8 cellular contexts compared by ENCODE assay signal in genomic region chr12:54214553-54215374, GRCh38. TPM values are rescaled to one million over a fixed set of nuclear protein-coding genes. Genes with fewer than 3 reads are reported as not detected.
DNase-seq lines count a peak whose midpoint lies in the region; ATAC-seq and TF ChIP-seq lines count a peak whose summit lies in the region.

No MANE protein-coding gene starts in this region.

- H3K27ac ChIP-seq in SJSA1 (no peak overlapping the region), gastroesophageal sphincter (no peak overlapping the region), ovary (no peak overlapping the region), thyroid gland (no peak overlapping the region)

- 19 to 37% methylated on average over 9 to 10 of the region's 31 CpGs for WGBS in gastroesophageal sphincter (ENCODE audit: low coverage in 1 of 2), 2 donors
- 14 to 22% (median 22%) methylated on average over 27 to 31 of the region's 31 CpGs for WGBS in ovary, 3 donors
- 25 to 35% methylated on average over 13 to 19 of the region's 31 CpGs for WGBS in thyroid gland, 2 donors

- intact Hi-C loops in ovary (cut with DNase I) (loop anchor here in 2 of 4 donors (5.0 to 10.0 kb wide), 3 partner anchors 148 to 510 kb away; partner anchors contain the start of genes GPR84 (in 2 of the 2) and HOXC10 (in 1 of the 2)), thyroid gland (cut with DNase I) (loop anchor here (5.0 kb wide), 1 partner anchor 148 kb away; the partner anchor contains the start of gene GPR84)

- H3K4me1 ChIP-seq in SJSA1 (replicated peaks) (peaks cover 16% of the 10 kb centered on the region), gastroesophageal sphincter (peaks cover 0 to 40% (median 19%) of the 10 kb centered on the region in 3 donors), ovary (ENCODE audit: insufficient read depth) (peaks cover 4% of the 10 kb centered on the region), thyroid gland (peaks cover 12 to 26% of the 10 kb centered on the region in 2 donors)

- peak; percentile 99 for TF ChIP-seq CTCF in GM12864 (IDR thresholded peaks at IDR 0.05; ENCODE audit: low read depth, low read length, missing control alignments)
- TF ChIP-seq CTCF in gastroesophageal sphincter (IDR thresholded peaks at IDR 0.05), result peak; percentile 76 to 96 (median 89)
- peak; percentile 76 to 89 (median 86) for TF ChIP-seq CTCF in ovary (IDR thresholded peaks at IDR 0.05)
- TF ChIP-seq CTCF in thyroid gland (IDR thresholded peaks at IDR 0.05), result peak; percentile 67 to 94 (median 80)

- peak overlapping the region; percentile 44 for H3K4me3 ChIP-seq in GM12864 (ENCODE audit: low read depth, low read length)
- no peak overlapping the region for H3K4me3 ChIP-seq in SJSA1
- peak overlapping the region in 1 of 2 donors; percentile 23 for H3K4me3 ChIP-seq in gastroesophageal sphincter
- no peak overlapping the region for H3K4me3 ChIP-seq in ovary
- H3K4me3 ChIP-seq in thyroid gland (replicated peaks in 1 of 3), result no peak overlapping the region

- H3K27me3 ChIP-seq in SJSA1 (replicated peaks), result no peaks in the 10 kb centered on the region
- H3K27me3 ChIP-seq in gastroesophageal sphincter, result peaks cover 92% of the 10 kb centered on the region
- no peaks in the 10 kb centered on the region for H3K27me3 ChIP-seq in ovary
- peaks cover 15% of the 10 kb centered on the region for H3K27me3 ChIP-seq in thyroid gland

- H3K9me3 ChIP-seq in SJSA1 (replicated peaks) (no peaks in the 10 kb centered on the region), gastroesophageal sphincter (no peaks in the 10 kb centered on the region), ovary (no peaks in the 10 kb centered on the region), thyroid gland (no peaks in the 10 kb centered on the region)

- no peaks in the 10 kb centered on the region for H3K36me3 ChIP-seq in SJSA1
- H3K36me3 ChIP-seq in gastroesophageal sphincter, result no peaks in the 10 kb centered on the region
- H3K36me3 ChIP-seq in ovary, result no peaks in the 10 kb centered on the region
- no peaks in the 10 kb centered on the region for H3K36me3 ChIP-seq in thyroid gland

- DNase-seq in GM12864 (ENCODE audit: low read depth) (peak; percentile 65), NCI-H1048 (lab: John Stamatoyannopoulos, UW) (peak; percentile 91), SJSA1 (ENCODE audit: low read depth in 1 of 2, low spot score in 2 of 2) (peak; percentile 77 to 93), activated gamma-delta T cell treated with Interleukin-2 at 50 U/mL for 16 hours (peak; percentile 91), ovary (peak; percentile 83 to 90 (median 86)), thyroid gland (peak; percentile 76 to 86)

- ATAC-seq in HG02623 (IDR thresholded peaks at IDR 0.05; ENCODE audit: unreplicated experiment) (peak; percentile 77), gastroesophageal sphincter (peak; percentile 87)

- TF ChIP-seq EP300 in gastroesophageal sphincter (IDR thresholded peaks at IDR 0.05) (no peak), ovary (IDR thresholded peaks at IDR 0.05) (no peak)

- TF ChIP-seq POLR2A in gastroesophageal sphincter (IDR thresholded peaks at IDR 0.05) (no peak), ovary (IDR thresholded peaks at IDR 0.05) (no peak), thyroid gland (IDR thresholded peaks at IDR 0.05) (no peak)

RNA-seq across cellular contexts. Expression of gene SMUG1, which starts 26.0 kb away (rescaled TPM):
- total RNA-seq in SJSA1 (2014; rRNA removed; shearing (Covaris generic)), result 35.9 and 50.6 TPM in 2 replicates
- total RNA-seq in gastroesophageal sphincter (10 to 100 TPM; 25.3 to 35.8 (median 31.9) TPM), ovary (10 to 100 TPM; 22.8 to 32.2 (median 26.6) TPM), thyroid gland (10 to 100 TPM; 33.6 to 44.2 (median 39.7) TPM)
- polyA plus RNA-seq in ovary, result 10 to 100 TPM; 17.8 to 30.2 TPM
